Comparison of ENCODE assay signal across 8 cellular contexts in the genomic region with DNA sequence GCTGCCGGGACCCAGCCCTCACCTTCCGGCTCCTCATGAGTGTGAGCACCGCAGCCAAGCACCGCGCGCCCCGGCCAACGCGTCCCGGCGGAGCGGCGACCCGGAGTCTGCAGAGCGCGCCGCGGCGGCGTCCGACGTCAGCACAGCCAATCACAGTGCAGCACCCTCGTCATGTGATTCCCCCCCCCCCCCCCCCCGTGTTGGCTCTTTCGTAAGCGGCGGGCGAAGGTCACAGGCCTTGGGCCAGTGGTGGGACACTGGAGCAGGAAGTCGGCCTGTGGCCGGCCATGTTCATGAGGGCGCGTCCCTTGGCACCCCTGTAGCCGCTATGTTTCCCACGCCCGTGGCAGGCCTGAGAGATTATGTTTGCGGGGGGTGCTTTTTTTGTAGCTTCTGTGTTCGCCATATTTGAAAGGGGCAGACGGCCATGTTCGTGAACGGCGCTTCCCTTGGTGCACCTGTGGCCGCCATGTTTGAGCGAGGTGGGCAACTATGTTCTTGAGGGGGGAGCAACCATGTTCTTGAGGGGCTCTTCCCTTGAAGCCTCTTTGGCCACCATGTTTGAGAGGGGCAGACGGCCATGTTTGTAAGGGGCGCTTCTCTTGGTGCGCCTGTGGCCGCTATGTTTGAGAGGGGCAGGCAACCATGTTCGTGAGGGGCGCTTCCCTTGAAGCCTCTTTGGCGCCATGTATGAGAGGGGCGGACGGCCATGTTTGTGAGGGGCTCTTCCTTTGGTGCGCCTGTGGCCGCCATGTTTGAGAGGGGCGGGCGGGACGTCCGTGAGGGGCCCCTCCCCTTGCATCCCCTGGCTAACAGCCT. TPM values are rescaled to one million over a fixed set of nuclear protein-coding genes. Genes with fewer than 3 reads are reported as not detected.
DNase-seq lines count a peak whose midpoint lies in the region; ATAC-seq and TF ChIP-seq lines count a peak whose summit lies in the region.

A gene (minus strand): TSS at position 123 of the 819 bp plus-strand sequence. CDS start 86 bp downstream, at position 37.

- H3K9me3 ChIP-seq in left lung, result peaks cover 0 to 7% of the 10 kb centered on the region in 2 donors

- peak within 1 kb of the TSS; percentile 75 for H3K4me3 ChIP-seq in BJ (ENCODE audit: low read depth, low read length)
- H3K4me3 ChIP-seq in left lung, result peak within 1 kb of the TSS; percentile 86 to 93

- H3K4me1 ChIP-seq in left lung, result peaks cover 0 to 24% of the 10 kb centered on the region in 2 donors

- no peaks in the 10 kb centered on the region for H3K27me3 ChIP-seq in BJ (ENCODE audit: control insufficient read depth, insufficient read depth, low read length)
- no peaks in the 10 kb centered on the region for H3K27me3 ChIP-seq in left lung

- peak; percentile 79 for ATAC-seq in GM19324 (IDR thresholded peaks at IDR 0.05; ENCODE audit: low FRiP score, unreplicated experiment)
- peak; percentile 48 for ATAC-seq in HG03469 (IDR thresholded peaks at IDR 0.05; ENCODE audit: unreplicated experiment)
- peak; percentile 89 for ATAC-seq in left lung

- DNase-seq in BJ (ENCODE audit: low read depth) (peak; percentile 91), NCI-H774 (lab: John Stamatoyannopoulos, UW) (peak; percentile 82), dermis blood vessel endothelial cell (peak; percentile 98), left lung (peak; percentile 95 to 96)
- DNase-seq in activated CD4-positive, alpha-beta T cell treated with anti-CD3 and anti-CD28 coated beads, Interleukin-2, amount 50 U/mL, for 4 hours, result peak; percentile 92 to 94
- DNase-seq in stimulated activated CD4-positive, alpha-beta T cell treated with anti-CD3 and anti-CD28 coated beads, Interleukin-2, amount 100 ng/mL, for 48 hours, result peak; percentile 80

- TF ChIP-seq CTCF in BJ (IDR thresholded peaks at IDR 0.05; ENCODE audit: insufficient read depth, low read depth, low read length), result no peak
- TF ChIP-seq CTCF in left lung (IDR thresholded peaks at IDR 0.05), result no peak

- intact Hi-C loops in left lung (cut with DNase I), result no loop called here

- CTCF ChIA-PET in BJ (lab: Yijun Ruan, JAX), result interaction anchor here (1.1 kb wide), 1 partner anchor 11 kb away, joined by 4 read pairs; no protein-coding TSS in a partner anchor

- H3K27ac ChIP-seq in left lung, result peak within 1 kb of the TSS; percentile 96 to 98

- H3K36me3 ChIP-seq in BJ (ENCODE audit: control insufficient read depth, insufficient read depth, low read length) (no peaks in the 10 kb centered on the region), left lung (peaks cover 0 to 5% of the 10 kb centered on the region in 2 donors)

- POLR2A ChIA-PET in BJ (lab: Charles Lee), result no interaction called here

RNA-seq across cellular contexts. Expression of the gene that starts here (rescaled TPM):
- polyA plus RNA-seq in BJ (2011; rRNA removed), result 27.0 and 33.8 TPM in 2 replicates
- polyA minus RNA-seq in BJ (2011; rRNA and poly(A)+ RNA removed), result 17.0 and 25.1 TPM in 2 replicates
- total RNA-seq in dermis blood vessel endothelial cell (28.8 and 38.1 TPM in 2 replicates), left lung (10 to 100 TPM; 19.3 to 29.5 TPM)

Comparison
In these comparisons a context has a peak if more than half of its experiments do, and no peak if none do; other contexts are left out.
1. Peak in every context shown above with its lines: DNase-seq, ATAC-seq, H3K4me3 ChIP-seq and H3K27ac ChIP-seq.